8 cellular contexts compared by ENCODE assay signal in genomic region chr9:72527801-72528195, GRCh38. TPM values are rescaled to one million over a fixed set of nuclear protein-coding genes. Genes with fewer than 3 reads are reported as not detected.
DNase-seq lines count a peak whose midpoint lies in the region; ATAC-seq and TF ChIP-seq lines count a peak whose summit lies in the region.

No MANE protein-coding gene starts in this region.

- peak; percentile 5 for ATAC-seq in HG02759 (IDR thresholded peaks at IDR 0.05; ENCODE audit: unreplicated experiment)
- ATAC-seq in HG02938 (IDR thresholded peaks at IDR 0.05; ENCODE audit: unreplicated experiment), result no peak
- ATAC-seq in mucosa of descending colon, result no peak

- H3K27ac ChIP-seq in 22Rv1 (0 out of 2 replicates have a peak overlapping the region, but pooled peaks have one; percentile 18), mesodermal cell (ENCODE audit: low read depth, low read length, severe bottlenecking) (peak overlapping the region; percentile 99)

- H3K4me1 ChIP-seq in mesodermal cell (ENCODE audit: control insufficient read depth, insufficient read depth, low read length, poor library complexity, severe bottlenecking) (peaks cover 33% of the 10 kb centered on the region), mucosa of descending colon (ENCODE audit: low read depth) (peaks cover 15% of the 10 kb centered on the region)

- no peak for TF ChIP-seq CTCF in 22Rv1 (IDR thresholded peaks at IDR 0.05)
- no peak for TF ChIP-seq CTCF in astrocyte of the cerebellum (IDR thresholded peaks at IDR 0.05; ENCODE audit: low read depth, low read length, missing control alignments)
- TF ChIP-seq CTCF in mucosa of descending colon (IDR thresholded peaks at IDR 0.05), result no peak

- H3K4me3 ChIP-seq in astrocyte of the cerebellum (ENCODE audit: low read depth, low read length), result peak overlapping the region; percentile 2
- H3K4me3 ChIP-seq in mesodermal cell (ENCODE audit: extremely low read depth, insufficient read depth, low read length, poor library complexity, severe bottlenecking), result no peak overlapping the region
- H3K4me3 ChIP-seq in mucosa of descending colon, result no peak overlapping the region

- no peak for DNase-seq in astrocyte of the cerebellum (ENCODE audit: low read depth)
- DNase-seq in mucosa of descending colon, result no peak
- DNase-seq in NCI-H2171 (lab: John Stamatoyannopoulos, UW), result no peak
- DNase-seq in KBM-7, result no peak

- H3K9me3 ChIP-seq in mesodermal cell (ENCODE audit: control insufficient read depth, low read length) (no peaks in the 10 kb centered on the region), mucosa of descending colon (no peaks in the 10 kb centered on the region)

- intact Hi-C loops in mucosa of descending colon (cut with DNase I, micrococcal nuclease), result no loop called here

- in situ Hi-C loops in astrocyte of the cerebellum (cut with HindIII; ENCODE audit: low sequenced_read_pairs), result no loop called here
- in situ Hi-C loops in KBM-7 (cut with MboI; ENCODE audit: low pct_unique_long_range_greater_than_20kb, low sequenced_read_pairs), result no loop called here

- no peaks in the 10 kb centered on the region for H3K36me3 ChIP-seq in mesodermal cell (ENCODE audit: control insufficient read depth, insufficient read depth, low read length)
- H3K36me3 ChIP-seq in mucosa of descending colon (ENCODE audit: low read depth), result no peaks in the 10 kb centered on the region

- WGBS in mesodermal cell (ENCODE audit: insufficient coverage in 2 of 2), 2 experiments, result 39% methylated on average over 2 of the region's 5 CpGs; no CpG with 5 or more reads in 1 of the 2 experiments

RNA-seq across cellular contexts. Expression of gene TMC1, which starts 6.4 kb away (rescaled TPM):
- not detected for polyA plus RNA-seq in mesodermal cell (2013, experiment 1 of 2)
- not detected for polyA plus RNA-seq in mesodermal cell (2013, experiment 2 of 2)
- total RNA-seq in mucosa of descending colon, result under 1 TPM; 0.17 to 0.77 (median 0.19) TPM
